ENCODE assay signal across 22 cellular contexts in genomic region chr12:81726634-81727033, GRCh38. TPM values are rescaled to one million over a fixed set of nuclear protein-coding genes. Genes with fewer than 3 reads are reported as not detected.
"Had no signal": no experiment of that assay in that cellular context is flagged by ENCODE, and none has a peak within 500 bp of the region (broad histone marks: within the 10 kb centered on the region; RNA-seq: fewer than 3 reads in every experiment).

No MANE protein-coding gene starts in this region.

- H3K4me3 ChIP-seq: esophagus squamous epithelium, psoas muscle, spleen, thoracic aorta, transverse colon had no signal

- H3K4me1 ChIP-seq: esophagus squamous epithelium, foreskin keratinocyte, parathyroid adenoma, psoas muscle, spleen, transverse colon had no signal

- DNase-seq: cerebellar nuclear complex; effector memory CD8-positive, alpha-beta T cell; esophagus squamous epithelium; foreskin keratinocyte; head of caudate nucleus; hippocampal formation; islet precursor cell; mammary epithelial cell; naive B cell; psoas muscle; spleen; stimulated activated CD4-positive, alpha-beta T cell treated with anti-CD3 and anti-CD28 coated beads, Interleukin-15, amount 100 ng/mL, for 24 hours; stimulated activated CD4-positive, alpha-beta T cell treated with anti-CD3 and anti-CD28 coated beads, Interleukin-1b, Interleukin-23, amount 100 ng/mL, for 48 hours; stimulated activated CD4-positive, alpha-beta T cell treated with anti-CD3 and anti-CD28 coated beads, Interleukin-4, amount 100 ng/mL, for 24 hours; stimulated activated naive CD8-positive, alpha-beta T cell treated with anti-CD3 and anti-CD28 coated beads, Interleukin-15, amount 100 ng/mL, for 72 hours; transverse colon had no signal

- ATAC-seq: effector memory CD8-positive, alpha-beta T cell; foreskin keratinocyte; left lobe of liver; psoas muscle; sciatic nerve; stimulated activated memory B cell treated with anti-CD40 and anti-IgM and Interleukin-4, amounts not matched to agents 10 μg/mL and 1 μg/mL and 100 μg/mL, for 72 hours; stimulated activated naive CD8-positive, alpha-beta T cell treated with anti-CD3 and anti-CD28 coated beads, Interleukin-15, amount 100 ng/mL, for 72 hours had no signal

- H3K36me3 ChIP-seq: esophagus squamous epithelium, spleen, thoracic aorta, transverse colon had no signal

- H3K9me3 ChIP-seq: esophagus squamous epithelium, psoas muscle, spleen, thoracic aorta, transverse colon had no signal

- H3K27me3 ChIP-seq: esophagus squamous epithelium, foreskin keratinocyte, spleen, transverse colon had no signal

- H3K27ac ChIP-seq: epithelial cell of prostate, esophagus squamous epithelium, foreskin keratinocyte, parathyroid adenoma, psoas muscle, spleen, thoracic aorta, transverse colon had no signal

RNA-seq across cellular contexts. Expression of gene PPFIA2, which starts 32.5 kb away (rescaled TPM):
- total RNA-seq: foreskin keratinocyte, left lobe of liver, mammary epithelial cell had no signal
